1 cellular context compared by ENCODE assay signal in genomic region chr6:37204014-37204751, GRCh38.
TF ChIP-seq lines count a peak whose summit lies in the region.

No MANE protein-coding gene starts in this region.

TF ChIP-seq in K562, 482 proteins besides CTCF, POLR2A, EP300 and RAD21 (continued from another document):
- TF ChIP-seq ZBTB2 (IDR thresholded peaks at IDR 0.05) (peak; percentile 84), WHSC1 (IDR thresholded peaks at IDR 0.05; ENCODE audit: low read length) (peak; percentile 24), TRIM24 (IDR thresholded peaks at IDR 0.05) (peak; percentile 62 to 65; a peak in 2 of 4 replicates), NFIX (CRISPR knock-in tag; IDR thresholded peaks at IDR 0.05; ENCODE audit: low read depth) (no peak), ZNF75A (CRISPR knock-in tag; IDR thresholded peaks at IDR 0.05) (no peak), STAT5B (CRISPR knock-in tag; IDR thresholded peaks at IDR 0.05) (no peak), ERF (CRISPR knock-in tag; IDR thresholded peaks at IDR 0.05) (peak; percentile 80; the same call in 1 of the 2 replicates), CXXC5 (CRISPR knock-in tag; IDR thresholded peaks at IDR 0.05) (peak; percentile 61), FIP1L1 (IDR thresholded peaks at IDR 0.05; ENCODE audit: low read depth, low read length, poor library complexity, severe bottlenecking) (no peak), SMARCC2 (IDR thresholded peaks at IDR 0.05; ENCODE audit: low read depth) (no peak; the same call in 1 of the 2 replicates), ATF6 (CRISPR knock-in tag; IDR thresholded peaks at IDR 0.05) (no peak), PURB (CRISPR knock-in tag; IDR thresholded peaks at IDR 0.05; ENCODE audit: low read depth) (no peak), IRF2 (CRISPR knock-in tag; IDR thresholded peaks at IDR 0.05) (no peak), RBM39 (optimal IDR thresholded peaks at IDR 0.05; ENCODE audit: low read depth, low read length) (no peak), TCF7 (IDR thresholded peaks at IDR 0.05; ENCODE audit: borderline replicate concordance) (no peak), UBTF (IDR thresholded peaks at IDR 0.05; ENCODE audit: borderline replicate concordance in 1 of 2, low read depth in 2 of 2, low read length in 2 of 2) (no peak), ZKSCAN3 (CRISPR knock-in tag; IDR thresholded peaks at IDR 0.05) (no peak), MAFK (IDR thresholded peaks at IDR 0.05; ENCODE audit: low read length) (no peak), PHF21A (IDR thresholded peaks at IDR 0.05; ENCODE audit: borderline replicate concordance, low read depth) (no peak), ZNF121 (CRISPR knock-in tag; conservative IDR thresholded peaks at IDR 0.05) (no peak), USF1 (CRISPR knock-in tag; IDR thresholded peaks at IDR 0.05) (no peak), RFX5 (IDR thresholded peaks at IDR 0.05; ENCODE audit: low read depth, low read length) (no peak), MAX (CRISPR knock-in tag; IDR thresholded peaks at IDR 0.05) (no peak), ZNF445 (CRISPR knock-in tag; IDR thresholded peaks at IDR 0.05; ENCODE audit: low read depth) (no peak), HNRNPL (IDR thresholded peaks at IDR 0.05; ENCODE audit: low read depth, low read length) (no peak), ZNF395 (CRISPR knock-in tag; IDR thresholded peaks at IDR 0.05) (no peak; the same call in 1 of the 2 replicates), PTRF (tag; IDR thresholded peaks at IDR 0.05) (peak; percentile 25; the same call in 1 of the 2 replicates), PREB (CRISPR knock-in tag; IDR thresholded peaks at IDR 0.05) (no peak), RBBP5 (IDR thresholded peaks at IDR 0.05; ENCODE audit: borderline replicate concordance, insufficient read depth, low read length, poor library complexity, severe bottlenecking) (peak; percentile 72), POU5F1 (IDR thresholded peaks at IDR 0.05; ENCODE audit: borderline replicate concordance, low read depth, low read length, partially characterized antibody) (no peak), SRSF9 (IDR thresholded peaks at IDR 0.05; ENCODE audit: borderline replicate concordance, low read depth, low read length) (no peak), ZNF584 (CRISPR knock-in tag; IDR thresholded peaks at IDR 0.05; ENCODE audit: low read depth) (0 out of 2 replicates have a peak, but pooled peaks have one; percentile 22), FOXA1 (IDR thresholded peaks at IDR 0.05; ENCODE audit: borderline replicate concordance) (no peak), ZEB2 (IDR thresholded peaks at IDR 0.05) (peak; percentile 90), HDAC2 (IDR thresholded peaks at IDR 0.05) (peak; percentile 66; the same call in 1 of the 2 replicates), DIDO1 (tag; IDR thresholded peaks at IDR 0.05; ENCODE audit: low read depth) (no peak), ZNF780A (CRISPR knock-in tag; IDR thresholded peaks at IDR 0.05) (no peak), MLX (CRISPR knock-in tag; conservative IDR thresholded peaks at IDR 0.05) (no peak), TAF9B (IDR thresholded peaks at IDR 0.05; ENCODE audit: partially characterized antibody) (peak; percentile 60), CLOCK (CRISPR knock-in tag; IDR thresholded peaks at IDR 0.05; ENCODE audit: borderline replicate concordance) (no peak), MCM7 (IDR thresholded peaks at IDR 0.05) (peak in 1 of 2 experiments; percentile 95; a peak in 2 of 4 replicates), NFATC3 (IDR thresholded peaks at IDR 0.05) (peak; percentile 80; the same call in 1 of the 2 replicates), GATAD2B (IDR thresholded peaks at IDR 0.05; ENCODE audit: borderline replicate concordance) (no peak), ATF4 (CRISPR knock-in tag; IDR thresholded peaks at IDR 0.05) (no peak), FOXA3 (CRISPR knock-in tag; conservative IDR thresholded peaks at IDR 0.05 in 1 of 2, IDR thresholded peaks at IDR 0.05 in 1 of 2) (no peak), CBX3 (IDR thresholded peaks at IDR 0.05; ENCODE audit: borderline replicate concordance in 1 of 2, low read length in 2 of 2) (no peak), ZNF175 (CRISPR knock-in tag; IDR thresholded peaks at IDR 0.05; ENCODE audit: low read depth) (peak; percentile 24; the same call in 1 of the 2 replicates)
